Comparison of ENCODE assay signal across 2 cellular contexts in genomic region chr10:117886766-117887165, GRCh38.
A peak's percentile ranks its signal among the peaks of the same experiment; 100 is the strongest.
TF ChIP-seq lines count a peak whose summit lies in the region.

No MANE protein-coding gene starts in this region.

TF ChIP-seq in H1, 55 proteins besides CTCF, POLR2A, EP300 and RAD21:
- no peak for TF ChIP-seq POLR2AphosphoS5 (IDR thresholded peaks at IDR 0.05; ENCODE audit: low read depth, low read length)
- 0 out of 2 replicates have a peak, but pooled peaks have one; percentile 20 for TF ChIP-seq TEAD4 (IDR thresholded peaks at IDR 0.05; ENCODE audit: low read depth, low read length)
- TF ChIP-seq GTF2F1 (IDR thresholded peaks at IDR 0.05; ENCODE audit: borderline replicate concordance, low read depth, low read length) = no peak
- TF ChIP-seq SUZ12 (IDR thresholded peaks at IDR 0.05; ENCODE audit: low read length) = no peak
- TF ChIP-seq, protein P1, sequence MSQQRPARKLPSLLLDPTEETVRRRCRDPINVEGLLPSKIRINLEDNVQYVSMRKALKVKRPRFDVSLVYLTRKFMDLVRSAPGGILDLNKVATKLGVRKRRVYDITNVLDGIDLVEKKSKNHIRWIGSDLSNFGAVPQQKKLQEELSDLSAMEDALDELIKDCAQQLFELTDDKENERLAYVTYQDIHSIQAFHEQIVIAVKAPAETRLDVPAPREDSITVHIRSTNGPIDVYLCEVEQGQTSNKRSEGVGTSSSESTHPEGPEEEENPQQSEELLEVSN (IDR thresholded peaks at IDR 0.05) = no peak
- no peak for TF ChIP-seq RXRA (IDR thresholded peaks at IDR 0.05; ENCODE audit: insufficient read depth, low read depth, low read length)

TF ChIP-seq in SK-N-SH, 30 proteins besides CTCF, POLR2A, EP300 and RAD21:
- TF ChIP-seq SMC3 (IDR thresholded peaks at IDR 0.05; ENCODE audit: low read depth, low read length) (no peak), ELF1 (IDR thresholded peaks at IDR 0.05) (no peak), IRF3 (IDR thresholded peaks at IDR 0.05; ENCODE audit: low read depth, low read length) (no peak), GABPA (IDR thresholded peaks at IDR 0.05; ENCODE audit: low read depth) (no peak), RFX5 (IDR thresholded peaks at IDR 0.05; ENCODE audit: low read length) (no peak), RCOR1 (IDR thresholded peaks at IDR 0.05; ENCODE audit: low read length) (no peak), PBX3 (IDR thresholded peaks at IDR 0.05) (no peak), YY1 (IDR thresholded peaks at IDR 0.05; ENCODE audit: low read depth) (no peak), TAF1 (IDR thresholded peaks at IDR 0.05; ENCODE audit: borderline replicate concordance, low read depth, low read length) (no peak), MAX (IDR thresholded peaks at IDR 0.05; ENCODE audit: low read depth) (no peak), SIN3A (IDR thresholded peaks at IDR 0.05; ENCODE audit: borderline replicate concordance, low read depth, low read length) (no peak), NFIC (IDR thresholded peaks at IDR 0.05; ENCODE audit: borderline replicate concordance) (no peak), RXRA (IDR thresholded peaks at IDR 0.05; ENCODE audit: borderline replicate concordance, low read depth) (no peak), TCF12 (IDR thresholded peaks at IDR 0.05) (no peak), FOXM1 (IDR thresholded peaks at IDR 0.05; ENCODE audit: low read depth) (no peak)
- TF ChIP-seq, protein P2, sequence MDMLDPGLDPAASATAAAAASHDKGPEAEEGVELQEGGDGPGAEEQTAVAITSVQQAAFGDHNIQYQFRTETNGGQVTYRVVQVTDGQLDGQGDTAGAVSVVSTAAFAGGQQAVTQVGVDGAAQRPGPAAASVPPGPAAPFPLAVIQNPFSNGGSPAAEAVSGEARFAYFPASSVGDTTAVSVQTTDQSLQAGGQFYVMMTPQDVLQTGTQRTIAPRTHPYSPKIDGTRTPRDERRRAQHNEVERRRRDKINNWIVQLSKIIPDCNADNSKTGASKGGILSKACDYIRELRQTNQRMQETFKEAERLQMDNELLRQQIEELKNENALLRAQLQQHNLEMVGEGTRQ (IDR thresholded peaks at IDR 0.05; ENCODE audit: borderline replicate concordance, low read depth, low read length) = no peak
- TF ChIP-seq, protein P3, sequence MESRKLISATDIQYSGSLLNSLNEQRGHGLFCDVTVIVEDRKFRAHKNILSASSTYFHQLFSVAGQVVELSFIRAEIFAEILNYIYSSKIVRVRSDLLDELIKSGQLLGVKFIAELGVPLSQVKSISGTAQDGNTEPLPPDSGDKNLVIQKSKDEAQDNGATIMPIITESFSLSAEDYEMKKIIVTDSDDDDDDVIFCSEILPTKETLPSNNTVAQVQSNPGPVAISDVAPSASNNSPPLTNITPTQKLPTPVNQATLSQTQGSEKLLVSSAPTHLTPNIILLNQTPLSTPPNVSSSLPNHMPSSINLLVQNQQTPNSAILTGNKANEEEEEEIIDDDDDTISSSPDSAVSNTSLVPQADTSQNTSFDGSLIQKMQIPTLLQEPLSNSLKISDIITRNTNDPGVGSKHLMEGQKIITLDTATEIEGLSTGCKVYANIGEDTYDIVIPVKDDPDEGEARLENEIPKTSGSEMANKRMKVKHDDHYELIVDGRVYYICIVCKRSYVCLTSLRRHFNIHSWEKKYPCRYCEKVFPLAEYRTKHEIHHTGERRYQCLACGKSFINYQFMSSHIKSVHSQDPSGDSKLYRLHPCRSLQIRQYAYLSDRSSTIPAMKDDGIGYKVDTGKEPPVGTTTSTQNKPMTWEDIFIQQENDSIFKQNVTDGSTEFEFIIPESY (IDR thresholded peaks at IDR 0.05; ENCODE audit: borderline replicate concordance, low read depth) = no peak
